30 cellular contexts compared by ENCODE assay signal in genomic region chr5:93460286-93460685, GRCh38.
"Had no signal": no experiment of that assay in that cellular context is flagged by ENCODE, and none has a peak within 500 bp of the region (broad histone marks: within the 10 kb centered on the region; RNA-seq: fewer than 3 reads in every experiment).

No MANE protein-coding gene starts in this region.

- H3K27ac ChIP-seq: neural progenitor cell, ovary, parathyroid adenoma, psoas muscle, skin epidermis, spleen, suprapubic skin, testis, tibial artery, transverse colon, upper lobe of left lung, vagina had no signal

- H3K4me1 ChIP-seq: neural progenitor cell, parathyroid adenoma, psoas muscle, spleen, suprapubic skin, testis, tibial artery, transverse colon, upper lobe of left lung, vagina had no signal

- H2AFZ ChIP-seq: neural progenitor cell, parathyroid adenoma had no signal

- H3K9me3 ChIP-seq: testis, vagina had no signal

- ATAC-seq: naive thymus-derived CD4-positive, alpha-beta T cell; natural killer cell; psoas muscle; right cardiac atrium; sciatic nerve; stimulated activated memory B cell treated with anti-CD40 and anti-IgM and Interleukin-4, amounts not matched to agents 10 μg/mL and 1 μg/mL and 100 μg/mL, for 72 hours; stimulated activated naive CD8-positive, alpha-beta T cell treated with anti-CD3 and anti-CD28 coated beads, Interleukin-15, amount 100 ng/mL, for 72 hours; stimulated activated naive CD8-positive, alpha-beta T cell treated with anti-CD3 and anti-CD28 coated beads, Interleukin-15, Interleukin-2, amounts not matched to agents 100 U/mL and 50 U/mL, for 24 hours had no signal

- FAIRE-seq: urothelium cell line had no signal

- H3K79me2 ChIP-seq: parathyroid adenoma had no signal

- H3K27me3 ChIP-seq: neural progenitor cell, ovary, spleen, suprapubic skin, testis, tibial artery, transverse colon, upper lobe of left lung, vagina had no signal

- H3K36me3 ChIP-seq: neural progenitor cell, ovary, spleen, suprapubic skin, tibial artery, transverse colon, upper lobe of left lung, vagina had no signal

- H3K4me3 ChIP-seq: neural progenitor cell, ovary, psoas muscle, skin epidermis, smooth muscle cell, spleen, suprapubic skin, testis, tibial artery, transverse colon, upper lobe of left lung, vagina had no signal

- H3K4me2 ChIP-seq: neural progenitor cell, smooth muscle cell had no signal

- DNase-seq: naive thymus-derived CD4-positive, alpha-beta T cell; natural killer cell; occipital lobe; ovary; posterior cingulate gyrus; psoas muscle; right cardiac atrium; spleen; stimulated activated CD4-positive, alpha-beta T cell treated with anti-CD3 and anti-CD28 coated beads, Interleukin-12 subunit alpha, Interleukin-12 subunit beta, amount 100 ng/mL, for 4 hours; stimulated activated CD4-positive, alpha-beta T cell treated with anti-CD3 and anti-CD28 coated beads, Interleukin-1b, Interleukin-23, amount 100 ng/mL, for 48 hours; stimulated activated CD4-positive, alpha-beta T cell treated with anti-CD3 and anti-CD28 coated beads, Interleukin-4, amount 100 ng/mL, for 1 hour; stimulated activated CD4-positive, alpha-beta T cell treated with anti-CD3 and anti-CD28 coated beads, Interleukin-4, amount 100 ng/mL, for 4 hours; stimulated activated CD8-positive, alpha-beta memory T cell treated with anti-CD3 and anti-CD28 coated beads, Interleukin-4, amount 100 ng/mL, for 48 hours; stimulated activated naive CD4-positive, alpha-beta T cell; stimulated activated naive CD8-positive, alpha-beta T cell treated with anti-CD3 and anti-CD28 coated beads, Interleukin-15, amount 100 ng/mL, for 72 hours; stimulated activated naive CD8-positive, alpha-beta T cell treated with anti-CD3 and anti-CD28 coated beads, Interleukin-15, Interleukin-2, amounts not matched to agents 100 U/mL and 50 U/mL, for 24 hours; substantia nigra; testis; tibial artery; transverse colon; upper lobe of left lung had no signal

- H3K9ac ChIP-seq: neural progenitor cell, parathyroid adenoma had no signal
